In genomic region chr6:25122622-25123237, GRCh38 we compare ENCODE assay signal across 15 cellular contexts.
A peak's percentile ranks its signal among the peaks of the same experiment; 100 is the strongest.
DNase-seq lines count a peak whose midpoint lies in the region; ATAC-seq and TF ChIP-seq lines count a peak whose summit lies in the region.
"Had no signal": no experiment of that assay in that cellular context is flagged by ENCODE, and none has a peak within 500 bp of the region (broad histone marks: within the 10 kb centered on the region; RNA-seq: fewer than 3 reads in every experiment).

No MANE protein-coding gene starts in this region.

- WGBS in prostate gland = 41% methylated on average over 3 of the region's 3 CpGs
- WGBS in hepatocyte (ENCODE audit: low lambda C conversion rate, missing lambda C conversion rate) = 72% methylated on average over 3 of the region's 3 CpGs

- no peak overlapping the region for H2AFZ ChIP-seq in hepatocyte

- no peak overlapping the region for H3K4me2 ChIP-seq in hepatocyte
- H3K4me2 ChIP-seq: KMS-11, smooth muscle cell had no signal

- peak; percentile 29; the same call in 2 of the 3 replicates for ATAC-seq in SK-N-SH treated with all-trans-retinoic acid at 6 μM for 48 hours

- H3K79me2 ChIP-seq in hepatocyte = no peaks in the 10 kb centered on the region

- no peak for TF ChIP-seq POLR2A in prostate gland (IDR thresholded peaks at IDR 0.05)

- H3K27me3 ChIP-seq in prostate gland (replicated peaks; ENCODE audit: insufficient read depth) = no peaks in the 10 kb centered on the region
- no peaks in the 10 kb centered on the region for H3K27me3 ChIP-seq in hepatocyte
- H3K27me3 ChIP-seq: BE2C, body of pancreas had no signal

- H3K9me2 ChIP-seq in hepatocyte (replicated peaks; ENCODE audit: insufficient read depth) = no peaks in the 10 kb centered on the region

- intact Hi-C loops in prostate gland (cut with DNase I) = no loop called here

- H3K4me3 ChIP-seq in prostate gland (no peak overlapping the region), hepatocyte (no peak overlapping the region)
- H3K4me3 ChIP-seq: body of pancreas, HAP-1, smooth muscle cell had no signal

- no peaks in the 10 kb centered on the region for H3K36me3 ChIP-seq in prostate gland
- H3K36me3 ChIP-seq in hepatocyte (replicated peaks; ENCODE audit: insufficient read depth, low read depth) = no peaks in the 10 kb centered on the region
- H3K36me3 ChIP-seq: BE2C, HAP-1, WERI-Rb-1 had no signal

- no peaks in the 10 kb centered on the region for H3K9me3 ChIP-seq in prostate gland
- H3K9me3 ChIP-seq in hepatocyte (ENCODE audit: low read depth) = no peaks in the 10 kb centered on the region
- H3K9me3 ChIP-seq: BE2C, body of pancreas, HAP-1 had no signal

- H3K27ac ChIP-seq in prostate gland (no peak overlapping the region), hepatocyte (no peak overlapping the region)
- H3K27ac ChIP-seq: KMS-11, WERI-Rb-1 had no signal

- H3K4me1 ChIP-seq in prostate gland (replicated peaks) (no peaks in the 10 kb centered on the region), hepatocyte (ENCODE audit: insufficient read depth) (no peaks in the 10 kb centered on the region)
- H3K4me1 ChIP-seq: HAP-1 had no signal

- DNase-seq in DMS153 (lab: John Stamatoyannopoulos, UW) (peak; percentile 93), NCI-H1092 treated with DMSO at 0.1 percent for 48 hours (lab: John Stamatoyannopoulos, UW) (peak; percentile 56), prostate gland (ENCODE audit: low spot score) (peak; percentile 33), occipital lobe (lab: John Stamatoyannopoulos, UW) (no peak), hepatocyte (ENCODE audit: low spot score) (no peak), hypothalamus (lab: John Stamatoyannopoulos, UW) (no peak)
- DNase-seq: activated naive CD4-positive, alpha-beta T cell; NCI-H1694 treated with DMSO at 0.1 percent for 48 hours; WERI-Rb-1 had no signal

- TF ChIP-seq CTCF in prostate gland (IDR thresholded peaks at IDR 0.05) = no peak
- TF ChIP-seq CTCF in hepatocyte (IDR thresholded peaks at IDR 0.05; ENCODE audit: poor library complexity) = no peak

- no peaks in the 10 kb centered on the region for H4K20me1 ChIP-seq in hepatocyte (ENCODE audit: insufficient read depth, poor library complexity, severe bottlenecking)

TF ChIP-seq in SK-N-SH treated with all-trans-retinoic acid at 6 μM for 48 hours, 23 proteins besides CTCF, POLR2A, EP300 and RAD21:
- TF ChIP-seq CSRNP3 (CRISPR knock-in tag; IDR thresholded peaks at IDR 0.05) (0 out of 2 replicates have a peak, but pooled peaks have one; percentile 19), TCF4 (CRISPR knock-in tag; IDR thresholded peaks at IDR 0.05; ENCODE audit: borderline replicate concordance) (no peak), SNAI2 (CRISPR knock-in tag; IDR thresholded peaks at IDR 0.05) (0 out of 2 replicates have a peak, but pooled peaks have one; percentile 77)

Comparison
In these comparisons a context has a peak if more than half of its experiments do, and no peak if none do; other contexts are left out.
1. DNase-seq: peak in DMS153 (single experiment), NCI-H1092 treated with DMSO at 0.1 percent for 48 hours (single experiment) and prostate gland (single experiment); none in occipital lobe (single experiment), hepatocyte (single experiment) and hypothalamus (0 of 51).